Comparison of ENCODE assay signal across 11 cellular contexts in the genomic region with DNA sequence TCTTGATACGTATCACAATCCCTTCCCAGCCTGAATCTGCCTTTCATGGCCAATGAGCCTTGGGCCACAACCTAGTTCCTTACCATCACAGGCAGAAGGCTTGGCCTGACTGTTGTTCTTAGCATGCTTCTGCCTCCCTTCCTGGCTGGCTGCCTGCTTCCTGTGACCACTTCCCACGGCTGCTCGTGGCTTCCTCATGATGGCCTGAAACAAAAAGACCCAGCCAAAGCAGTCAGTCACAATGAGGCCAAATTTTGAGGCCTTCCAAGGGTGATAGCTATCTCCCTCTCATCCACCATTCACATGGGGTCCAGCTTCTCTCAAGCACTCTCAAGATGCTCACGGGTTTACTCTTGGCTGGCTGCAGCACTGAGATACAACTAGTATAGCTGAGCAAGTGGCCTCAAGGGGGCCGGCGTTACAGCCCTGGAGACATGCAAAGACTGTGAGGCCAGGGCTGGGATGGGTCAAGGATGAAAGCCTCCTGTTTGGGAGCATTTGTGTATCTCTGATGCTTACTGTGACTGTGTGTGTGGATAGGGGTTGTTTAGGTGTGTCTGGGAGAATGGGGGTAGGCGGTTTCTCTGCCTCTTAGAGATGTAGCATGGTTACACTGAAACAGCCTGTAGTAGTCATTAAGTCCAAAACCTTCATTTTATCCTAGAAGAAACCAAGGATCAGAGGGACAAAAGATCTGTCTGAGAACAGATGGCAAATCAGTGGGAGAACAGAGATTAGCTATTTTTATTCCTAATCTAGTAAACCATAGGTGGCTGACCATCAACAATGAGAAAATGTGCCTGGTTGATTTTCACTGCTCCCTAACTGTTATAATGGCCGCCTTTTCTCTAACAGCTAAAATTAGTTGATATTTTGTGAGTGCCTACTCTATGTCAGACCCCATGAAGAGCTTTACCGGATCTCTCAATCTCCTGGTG. TPM values are rescaled to one million over a fixed set of nuclear protein-coding genes. Genes with fewer than 3 reads are reported as not detected.
DNase-seq lines count a peak whose midpoint lies in the region; ATAC-seq and TF ChIP-seq lines count a peak whose summit lies in the region.
"Had no signal": no experiment of that assay in that cellular context is flagged by ENCODE, and none has a peak within 500 bp of the region (broad histone marks: within the 10 kb centered on the region; RNA-seq: fewer than 3 reads in every experiment).

No MANE protein-coding gene starts in this region.

- no peak overlapping the region for H3K4me3 ChIP-seq in spleen

- POLR2A ChIA-PET in T-cell (lab: Charles Lee): interaction anchor here (0.5 to 0.6 kb wide), 2 partner anchors 22 to 31 kb away, joined by 5 to 10 read pairs; no protein-coding TSS in a partner anchor

- TF ChIP-seq CTCF in glutamatergic neuron (IDR thresholded peaks at IDR 0.05; ENCODE audit: partially characterized antibody, unreplicated experiment): no peak
- TF ChIP-seq CTCF in spleen (IDR thresholded peaks at IDR 0.05 in 8 of 11, conservative IDR thresholded peaks at IDR 0.05 in 3 of 11): no peak

- no peak for ATAC-seq in activated T-cell treated with anti-CD3 and anti-CD28 coated beads, Interleukin-2, amount 50 U/mL, for 4 hours
- no peak for ATAC-seq in T-helper 17 cell
- no peak for ATAC-seq in T-cell (replicated peaks in 1 of 4)
- no peak for ATAC-seq in HG03342 (IDR thresholded peaks at IDR 0.05; ENCODE audit: unreplicated experiment)
- no peak for ATAC-seq in HG03159 (IDR thresholded peaks at IDR 0.05; ENCODE audit: unreplicated experiment)

- peaks cover 9 to 32% (median 25%) of the 10 kb centered on the region in 6 donors for H3K4me1 ChIP-seq in spleen

- H3K9me3 ChIP-seq in T-helper 17 cell (ENCODE audit: control insufficient read depth, low read length, poor library complexity, severe bottlenecking) (no peaks in the 10 kb centered on the region), spleen (no peaks in the 10 kb centered on the region)

- peak overlapping the region in 3 of 8 donors; percentile 28 to 55 (median 51) for H3K27ac ChIP-seq in spleen
- H3K27ac ChIP-seq: VCaP had no signal

- H3K27me3 Mint-ChIP-seq in activated T-cell treated with anti-CD3 and anti-CD28 coated beads, Interleukin-2, amount 50 U/mL, for 24 hours: no peaks in the 10 kb centered on the region
- H3K27me3 Mint-ChIP-seq in activated T-cell treated with anti-CD3 and anti-CD28 coated beads, Interleukin-2, amount 50 U/mL, for 4 hours (ENCODE audit: low read depth): no peaks in the 10 kb centered on the region
- H3K27me3 Mint-ChIP-seq in T-helper 17 cell: no peaks in the 10 kb centered on the region
- peaks cover 2% of the 10 kb centered on the region for H3K27me3 Mint-ChIP-seq in glutamatergic neuron (ENCODE audit: unreplicated experiment)
- H3K27me3 Mint-ChIP-seq in T-cell: no peaks in the 10 kb centered on the region

- peaks cover 0 to 48% (median 39%) of the 10 kb centered on the region in 6 donors for H3K36me3 ChIP-seq in spleen

- intact Hi-C loops in spleen (cut with DNase I; ENCODE audit: low total_unique reads): no loop called here

- DNase-seq in activated T-cell treated with anti-CD3 and anti-CD28 coated beads, Interleukin-2, amount 50 U/mL, for 24 hours: no peak
- no peak for DNase-seq in activated T-cell treated with anti-CD3 and anti-CD28 coated beads, Interleukin-2, amount 50 U/mL, for 4 hours
- no peak for DNase-seq in T-helper 17 cell
- no peak for DNase-seq in glutamatergic neuron
- DNase-seq in spleen: peak; percentile 78
- no peak for DNase-seq in T-cell
- DNase-seq: NCI-H748 treated with DMSO at 0.1 percent for 48 hours had no signal

- no peaks in the 10 kb centered on the region for H3K9me3 Mint-ChIP-seq in activated T-cell treated with anti-CD3 and anti-CD28 coated beads, Interleukin-2, amount 50 U/mL, for 24 hours
- no peaks in the 10 kb centered on the region for H3K9me3 Mint-ChIP-seq in activated T-cell treated with anti-CD3 and anti-CD28 coated beads, Interleukin-2, amount 50 U/mL, for 4 hours
- H3K9me3 Mint-ChIP-seq in glutamatergic neuron (ENCODE audit: unreplicated experiment) (peaks cover 3% of the 10 kb centered on the region), T-cell (no peaks in the 10 kb centered on the region)

- peaks cover 71% of the 10 kb centered on the region for H3K36me3 Mint-ChIP-seq in activated T-cell treated with anti-CD3 and anti-CD28 coated beads, Interleukin-2, amount 50 U/mL, for 24 hours (ENCODE audit: low read depth)
- H3K36me3 Mint-ChIP-seq in activated T-cell treated with anti-CD3 and anti-CD28 coated beads, Interleukin-2, amount 50 U/mL, for 4 hours (ENCODE audit: insufficient read depth): peaks cover 13% of the 10 kb centered on the region
- peaks cover 4% of the 10 kb centered on the region for H3K36me3 Mint-ChIP-seq in T-helper 17 cell (ENCODE audit: low read depth)
- no peaks in the 10 kb centered on the region for H3K36me3 Mint-ChIP-seq in glutamatergic neuron (ENCODE audit: unreplicated experiment)
- peaks cover 33% of the 10 kb centered on the region for H3K36me3 Mint-ChIP-seq in T-cell

- 61 to 68% (median 63%) methylated on average over 9 of the region's 9 CpGs for WGBS in spleen, 5 donors

- TF ChIP-seq POLR2A in spleen (IDR thresholded peaks at IDR 0.05): no peak

- H3K27ac Mint-ChIP-seq in activated T-cell treated with anti-CD3 and anti-CD28 coated beads, Interleukin-2, amount 50 U/mL, for 24 hours: peak overlapping the region; percentile 42
- H3K27ac Mint-ChIP-seq in T-helper 17 cell (peak overlapping the region; percentile 72), glutamatergic neuron (ENCODE audit: unreplicated experiment) (peak overlapping the region; percentile 24), T-cell (no peak overlapping the region)

- CTCF ChIA-PET in T-cell (lab: Charles Lee): no interaction called here

- no peak overlapping the region for H3K4me3 Mint-ChIP-seq in activated T-cell treated with anti-CD3 and anti-CD28 coated beads, Interleukin-2, amount 50 U/mL, for 24 hours
- H3K4me3 Mint-ChIP-seq in activated T-cell treated with anti-CD3 and anti-CD28 coated beads, Interleukin-2, amount 50 U/mL, for 4 hours: no peak overlapping the region
- H3K4me3 Mint-ChIP-seq in T-helper 17 cell: no peak overlapping the region
- no peak overlapping the region for H3K4me3 Mint-ChIP-seq in glutamatergic neuron (ENCODE audit: unreplicated experiment)
- H3K4me3 Mint-ChIP-seq in T-cell: no peak overlapping the region

- peaks cover 38% of the 10 kb centered on the region for H3K4me1 Mint-ChIP-seq in activated T-cell treated with anti-CD3 and anti-CD28 coated beads, Interleukin-2, amount 50 U/mL, for 24 hours (ENCODE audit: low read depth)
- H3K4me1 Mint-ChIP-seq in activated T-cell treated with anti-CD3 and anti-CD28 coated beads, Interleukin-2, amount 50 U/mL, for 4 hours (ENCODE audit: low read depth): peaks cover 29% of the 10 kb centered on the region
- H3K4me1 Mint-ChIP-seq in T-helper 17 cell (peaks cover 28% of the 10 kb centered on the region), glutamatergic neuron (ENCODE audit: low read depth, unreplicated experiment) (peaks cover 4% of the 10 kb centered on the region), T-cell (peaks cover 42 to 46% (median 44%) of the 10 kb centered on the region in 3 donors)

- no peaks in the 10 kb centered on the region for H3K27me3 ChIP-seq in spleen (replicated peaks in 1 of 7)

RNA-seq across cellular contexts. Expression of a gene that starts 5.4 kb away (rescaled TPM):
- total RNA-seq in activated T-cell treated with anti-CD3 and anti-CD28 coated beads, Interleukin-2, amount 50 U/mL, for 4 hours: 10 to 100 TPM; 43.2 to 49.2 (median 45.8) TPM
- total RNA-seq in T-helper 17 cell (10 to 100 TPM; 51.4 to 52.5 TPM), glutamatergic neuron (ENCODE audit: unreplicated experiment) (7.5 TPM), spleen (10 to 100 TPM in 6 of 7 donors, 1 to 10 TPM in 1; 8.9 to 12.6 (median 11.7) TPM), T-cell (10 to 100 TPM; 16.8 to 50.0 (median 19.8) TPM)
- polyA plus RNA-seq in spleen: 10 to 100 TPM in 2 of 3 donors, 1 to 10 TPM in 1; 8.7 to 11.6 (median 10.6) TPM

RNA-seq across cellular contexts. Expression of a gene that starts 5.7 kb away (rescaled TPM):
- 10 to 100 TPM; 52.0 to 57.0 (median 54.4) TPM for total RNA-seq in activated T-cell treated with anti-CD3 and anti-CD28 coated beads, Interleukin-2, amount 50 U/mL, for 4 hours
- total RNA-seq in T-helper 17 cell (10 to 100 TPM; 60.4 to 73.4 TPM), glutamatergic neuron (ENCODE audit: unreplicated experiment) (33.7 TPM), spleen (10 to 100 TPM; 26.3 to 41.1 (median 36.4) TPM), T-cell (10 to 100 TPM; 60.2 to 71.0 (median 68.4) TPM)
- polyA plus RNA-seq in spleen: 10 to 100 TPM; 25.4 to 46.9 (median 37.9) TPM

RNA-seq across cellular contexts. Expression of a gene that starts 7.9 kb away (rescaled TPM):
- total RNA-seq in activated T-cell treated with anti-CD3 and anti-CD28 coated beads, Interleukin-2, amount 50 U/mL, for 4 hours: 10 to 100 TPM; 32.9 to 55.9 (median 45.6) TPM
- under 1 TPM; 0.17 to 0.21 TPM for total RNA-seq in T-helper 17 cell
- 2.3 TPM for total RNA-seq in glutamatergic neuron (ENCODE audit: unreplicated experiment)
- 1 to 10 TPM in 4 of 7 donors, under 1 TPM in 3; 0.73 to 3.7 (median 1.3) TPM for total RNA-seq in spleen
- polyA plus RNA-seq in spleen: 1 to 10 TPM; 2.3 to 4.6 (median 3.5) TPM
- total RNA-seq in T-cell: 1 to 10 TPM in 3 of 5 donors, under 1 TPM in 2; 0.21 to 2.0 (median 1.4) TPM
- total RNA-seq: myocyte had no signal

Comparison
In these comparisons a context has a peak if more than half of its experiments do, and no peak if none do; other contexts are left out.
1. H3K27ac Mint-ChIP-seq: peak in activated T-cell treated with anti-CD3 and anti-CD28 coated beads, Interleukin-2, amount 50 U/mL, for 24 hours (single experiment), T-helper 17 cell (single experiment) and glutamatergic neuron (single experiment); none in T-cell (0 of 2).
2. RNA of a gene that starts 7.9 kb away (total RNA-seq): 32.9 to 55.9 TPM in activated T-cell treated with anti-CD3 and anti-CD28 coated beads, Interleukin-2, amount 50 U/mL, for 4 hours; 2.3 TPM in glutamatergic neuron (single experiment), 0.21 to 2.0 TPM in T-cell, 0.73 to 3.7 TPM in spleen and 0.17 to 0.21 TPM in T-helper 17 cell; every median in the first group is over 4 times any median in the second.